ENCODE assay signal across 18 cellular contexts in genomic region chr7:101167645-101168411, GRCh38. TPM values are rescaled to one million over a fixed set of nuclear protein-coding genes. Genes with fewer than 3 reads are reported as not detected.
A peak's percentile ranks its signal among the peaks of the same experiment; 100 is the strongest.
DNase-seq lines count a peak whose midpoint lies in the region; ATAC-seq, FAIRE-seq and TF ChIP-seq lines count a peak whose summit lies in the region.
"Had no signal": no experiment of that assay in that cellular context is flagged by ENCODE, and none has a peak within 500 bp of the region (broad histone marks: within the 10 kb centered on the region; RNA-seq: fewer than 3 reads in every experiment).

No MANE protein-coding gene starts in this region.

- 2 to 5% (median 3%) methylated on average over 12 of the region's 12 CpGs for WGBS in ovary, 3 donors

- no peak overlapping the region for H3K9ac ChIP-seq in keratinocyte (ENCODE audit: control insufficient read depth, extremely low read depth, insufficient read depth, low read length)

- H3K9me3 ChIP-seq in T-helper 17 cell (ENCODE audit: control insufficient read depth, low read length, poor library complexity, severe bottlenecking) (no peaks in the 10 kb centered on the region), keratinocyte (ENCODE audit: control insufficient read depth, low read depth, low read length) (no peaks in the 10 kb centered on the region), ovary (no peaks in the 10 kb centered on the region)
- H3K9me3 ChIP-seq: gastroesophageal sphincter, mucosa of descending colon, tibial nerve had no signal

- peaks cover 59% of the 10 kb centered on the region for H3K4me1 Mint-ChIP-seq in GM23338
- H3K4me1 Mint-ChIP-seq in T-helper 17 cell, result peaks cover 56% of the 10 kb centered on the region

- H3F3A ChIP-seq in GM23338 (replicated peaks; ENCODE audit: low read depth), result peaks cover 18% of the 10 kb centered on the region

- H3K27me3 ChIP-seq in GM23338 (ENCODE audit: insufficient read depth) (peaks cover 90% of the 10 kb centered on the region), keratinocyte (ENCODE audit: control insufficient read depth, extremely low read depth, insufficient read depth, low read length) (peaks cover 80% of the 10 kb centered on the region), ovary (peaks cover 7% of the 10 kb centered on the region)

- H3K36me3 Mint-ChIP-seq in GM23338 (ENCODE audit: low read depth) (no peaks in the 10 kb centered on the region; the same call in 2 of the 3 replicates), T-helper 17 cell (ENCODE audit: low read depth) (peaks cover 15% of the 10 kb centered on the region)

- no peaks in the 10 kb centered on the region for H3K9me1 ChIP-seq in keratinocyte (ENCODE audit: control insufficient read depth, extremely low read depth, insufficient read depth, low read length)

- H3K79me2 ChIP-seq in GM23338 (replicated peaks; ENCODE audit: insufficient read depth), result no peaks in the 10 kb centered on the region
- H3K79me2 ChIP-seq in keratinocyte (ENCODE audit: control insufficient read depth, insufficient read depth, low read length), result no peaks in the 10 kb centered on the region

- peak overlapping the region; percentile 76 for H3K4me3 ChIP-seq in GM23338
- H3K4me3 ChIP-seq in keratinocyte (ENCODE audit: control insufficient read depth in 2 of 3, extremely low read depth in 1 of 3, insufficient read depth in 2 of 3, low read depth in 1 of 3, low read length in 3 of 3), result no peak overlapping the region
- H3K4me3 ChIP-seq in ovary, result no peak overlapping the region
- H3K4me3 ChIP-seq: gastroesophageal sphincter, mucosa of descending colon, skin epidermis, tibial nerve had no signal

- H4K20me1 ChIP-seq in GM23338 (replicated peaks; ENCODE audit: insufficient read depth) (peaks cover 10% of the 10 kb centered on the region; the same call in 1 of the 2 replicates), keratinocyte (ENCODE audit: control insufficient read depth, extremely low read depth, insufficient read depth, low read length) (peaks cover 3% of the 10 kb centered on the region)

- H3K36me3 ChIP-seq in GM23338 (ENCODE audit: insufficient read depth) (no peaks in the 10 kb centered on the region), keratinocyte (ENCODE audit: control insufficient read depth in 2 of 2, extremely low read depth in 1 of 2, insufficient read depth in 2 of 2, low read length in 2 of 2) (no peaks in the 10 kb centered on the region), ovary (no peaks in the 10 kb centered on the region)
- H3K36me3 ChIP-seq: gastroesophageal sphincter, tibial nerve had no signal

- no peak overlapping the region for H3K27ac Mint-ChIP-seq in GM23338
- H3K27ac Mint-ChIP-seq in T-helper 17 cell, result peak overlapping the region; percentile 37
- H3K27ac Mint-ChIP-seq: activated CD8-positive, alpha-beta T cell treated with anti-CD3 and anti-CD28 coated beads for 36 hours; stimulated activated memory B cell treated with anti-CD40 and anti-IgM and Interleukin-4, amounts not matched to agents 10 μg/mL and 1 μg/mL and 100 μg/mL, for 72 hours had no signal

- TF ChIP-seq CTCF in 22Rv1 (IDR thresholded peaks at IDR 0.05) (no peak), GM23338 (conservative IDR thresholded peaks at IDR 0.05; ENCODE audit: low read depth in 2 of 2) (no peak), keratinocyte (optimal IDR thresholded peaks at IDR 0.05 in 1 of 3, IDR thresholded peaks at IDR 0.05 in 1 of 3, conservative IDR thresholded peaks at IDR 0.05 in 1 of 3; ENCODE audit: extremely low read depth in 1 of 3, insufficient read depth in 2 of 3, low read length in 3 of 3) (no peak), ovary (IDR thresholded peaks at IDR 0.05) (no peak)

- DNase-seq in GM23338 (ENCODE audit: low spot score) (no peak), T-helper 17 cell (no peak), keratinocyte (ENCODE audit: low read depth, low spot score) (no peak), ovary (no peak), anterior cingulate cortex (lab: John Stamatoyannopoulos, UW) (no peak), DMS79 treated with DMSO at 0.1 percent for 48 hours (lab: John Stamatoyannopoulos, UW) (no peak)
- DNase-seq: amniotic stem cell, kidney, mucosa of descending colon, NCI-H526 had no signal

- no peak for TF ChIP-seq EP300 in ovary (IDR thresholded peaks at IDR 0.05)

- no peak for FAIRE-seq in keratinocyte (lab: Jason Lieb, UNC)
- FAIRE-seq: kidney had no signal

- H3K27ac ChIP-seq in 22Rv1 (peak overlapping the region; percentile 100), GM23338 (ENCODE audit: low read depth) (no peak overlapping the region), keratinocyte (ENCODE audit: control insufficient read depth, insufficient read depth, low read length) (no peak overlapping the region), ovary (no peak overlapping the region)
- H3K27ac ChIP-seq: gastroesophageal sphincter, skin epidermis, tibial nerve had no signal

- H3K4me2 ChIP-seq in GM23338, result peak overlapping the region; percentile 98
- H3K4me2 ChIP-seq in keratinocyte (ENCODE audit: control insufficient read depth, extremely low read depth, insufficient read depth, low read depth, low read length), result peak overlapping the region; percentile 66

- TF ChIP-seq POLR2A in ovary (IDR thresholded peaks at IDR 0.05), result no peak

- peaks cover 65% of the 10 kb centered on the region for H3K4me1 ChIP-seq in GM23338 (ENCODE audit: insufficient read depth)
- peaks cover 30% of the 10 kb centered on the region for H3K4me1 ChIP-seq in keratinocyte (ENCODE audit: control insufficient read depth, extremely low read depth, insufficient read depth, low read length)
- peaks cover 15% of the 10 kb centered on the region for H3K4me1 ChIP-seq in ovary (ENCODE audit: insufficient read depth)

- no peaks in the 10 kb centered on the region for H3K9me2 ChIP-seq in GM23338 (ENCODE audit: insufficient read depth)

- dilution Hi-C loops in keratinocyte (cut with MboI; ENCODE audit: extremely low pct_ligation_motif_present, low sequenced_read_pairs), result no loop called here

- H3K9me3 Mint-ChIP-seq in GM23338, result no peaks in the 10 kb centered on the region; the same call in 1 of the 3 replicates
- H3K9me3 Mint-ChIP-seq: activated CD8-positive, alpha-beta T cell treated with anti-CD3 and anti-CD28 coated beads for 36 hours; stimulated activated memory B cell treated with anti-CD40 and anti-IgM and Interleukin-4, amounts not matched to agents 10 μg/mL and 1 μg/mL and 100 μg/mL, for 72 hours had no signal

- H2AFZ ChIP-seq in GM23338, result no peak overlapping the region
- H2AFZ ChIP-seq in keratinocyte (ENCODE audit: control insufficient read depth, low read length), result no peak overlapping the region

- intact Hi-C loops in ovary (cut with DNase I), result loop anchor here in 3 of 4 donors (5.0 to 10.0 kb wide), 3 partner anchors 74 to 273 kb away; partner anchors contain the start of gene ACHE (in 1 of the 3)

- no peak for ATAC-seq in GM23338
- ATAC-seq in T-helper 17 cell, result no peak
- no peak for ATAC-seq in HG03439 (IDR thresholded peaks at IDR 0.05; ENCODE audit: unreplicated experiment)
- ATAC-seq: activated CD8-positive, alpha-beta T cell treated with anti-CD3 and anti-CD28 coated beads for 36 hours; gastroesophageal sphincter; mucosa of descending colon; Panc1; stimulated activated memory B cell treated with anti-CD40 and anti-IgM and Interleukin-4, amounts not matched to agents 10 μg/mL and 1 μg/mL and 100 μg/mL, for 72 hours had no signal

- H3K27me3 Mint-ChIP-seq in GM23338 (ENCODE audit: insufficient read depth, low read depth, poor library complexity) (peaks cover 88% of the 10 kb centered on the region), T-helper 17 cell (peaks cover 74% of the 10 kb centered on the region)

- H3K4me3 Mint-ChIP-seq in GM23338 (peak overlapping the region; percentile 78), T-helper 17 cell (no peak overlapping the region)
- H3K4me3 Mint-ChIP-seq: activated CD8-positive, alpha-beta T cell treated with anti-CD3 and anti-CD28 coated beads for 36 hours; stimulated activated memory B cell treated with anti-CD40 and anti-IgM and Interleukin-4, amounts not matched to agents 10 μg/mL and 1 μg/mL and 100 μg/mL, for 72 hours had no signal

RNA-seq across cellular contexts. Expression of gene VGF, which starts 2.5 kb away (rescaled TPM):
- total RNA-seq in GM23338 (2014; rRNA removed; shearing (Covaris generic)), result 3.3 and 4.4 TPM in 2 replicates
- 2.6 and 3.0 TPM in 2 replicates for polyA plus RNA-seq in GM23338 (2016; fragmentation: Nextera tagmentation; extraction: Ambion mirVana)
- not detected for total RNA-seq in T-helper 17 cell
- polyA plus RNA-seq in keratinocyte, result 0.04 to 0.06 TPM in 2 of 3 replicates, not detected in the other
- 0.16 TPM for polyA plus RNA-seq in keratinocyte (2011; ENCODE audit: low read depth)
- polyA plus RNA-seq in keratinocyte (2011; cell fraction: cytosol; rRNA removed), result 0.12 TPM in 1 of 2 replicates, not detected in the other
- polyA plus RNA-seq in keratinocyte (2011; cell fraction: nucleus; rRNA removed), result 0.13 TPM in 1 of 2 replicates, not detected in the other
- polyA plus RNA-seq in keratinocyte (2012; ENCODE audit: low replicate concordance), result 0.15 and 0.55 TPM in 2 replicates
- not detected in 3 replicates for polyA minus RNA-seq in keratinocyte
- not detected for polyA minus RNA-seq in keratinocyte (2011; cell fraction: cytosol; rRNA and poly(A)+ RNA removed)
- polyA minus RNA-seq in keratinocyte (2011; cell fraction: nucleus; rRNA and poly(A)+ RNA removed), result not detected in 2 replicates
- total RNA-seq in ovary, result under 1 TPM in 1 of 7 donors, not detected in 6; 0.20 TPM
- polyA plus RNA-seq in ovary, result under 1 TPM in 1 of 2 donors, not detected in 1; 0.04 TPM
- total RNA-seq: activated CD8-positive, alpha-beta T cell treated with anti-CD3 and anti-CD28 coated beads for 36 hours had no signal

RNA-seq across cellular contexts. Expression of gene NAT16, which starts 12.3 kb away (rescaled TPM):
- total RNA-seq in GM23338 (2014; rRNA removed; shearing (Covaris generic)), result 0.21 TPM in 1 of 2 replicates, not detected in the other
- 0.31 and 0.57 TPM in 2 replicates for polyA plus RNA-seq in GM23338 (2016; fragmentation: Nextera tagmentation; extraction: Ambion mirVana)
- not detected for total RNA-seq in T-helper 17 cell
- not detected in 3 replicates for polyA plus RNA-seq in keratinocyte
- polyA plus RNA-seq in keratinocyte (2011; ENCODE audit: low read depth), result not detected
- not detected in 2 replicates for polyA plus RNA-seq in keratinocyte (2011; cell fraction: cytosol; rRNA removed)
- polyA plus RNA-seq in keratinocyte (2011; cell fraction: nucleus; rRNA removed), result not detected in 2 replicates
- not detected in 2 replicates for polyA plus RNA-seq in keratinocyte (2012; ENCODE audit: low replicate concordance)
- polyA minus RNA-seq in keratinocyte, result not detected in 3 replicates
- not detected for polyA minus RNA-seq in keratinocyte (2011; cell fraction: cytosol; rRNA and poly(A)+ RNA removed)
- not detected in 2 replicates for polyA minus RNA-seq in keratinocyte (2011; cell fraction: nucleus; rRNA and poly(A)+ RNA removed)
- total RNA-seq in ovary, result not detected
- not detected for polyA plus RNA-seq in ovary
- total RNA-seq: activated CD8-positive, alpha-beta T cell treated with anti-CD3 and anti-CD28 coated beads for 36 hours; gastroesophageal sphincter; kidney; mucosa of descending colon; tibial nerve had no signal

RNA-seq across cellular contexts. Expression of gene AP1S1, which starts 13.6 kb away (rescaled TPM):
- 60.6 and 62.9 TPM in 2 replicates for total RNA-seq in GM23338 (2014; rRNA removed; shearing (Covaris generic))
- polyA plus RNA-seq in GM23338 (2016; fragmentation: Nextera tagmentation; extraction: Ambion mirVana), result 11.5 and 12.2 TPM in 2 replicates
- 10 to 100 TPM in 1 of 2 donors, 1 to 10 TPM in 1; 9.7 to 11.7 TPM for total RNA-seq in T-helper 17 cell
- 279 to 310 TPM (median 289 TPM) in 3 replicates for polyA plus RNA-seq in keratinocyte
- 177 TPM for polyA plus RNA-seq in keratinocyte (2011; ENCODE audit: low read depth)
- polyA plus RNA-seq in keratinocyte (2011; cell fraction: cytosol; rRNA removed), result 272 and 352 TPM in 2 replicates
- 191 and 237 TPM in 2 replicates for polyA plus RNA-seq in keratinocyte (2011; cell fraction: nucleus; rRNA removed)
- polyA plus RNA-seq in keratinocyte (2012; ENCODE audit: low replicate concordance), result 194 and 251 TPM in 2 replicates
- polyA minus RNA-seq in keratinocyte, result 89.4 to 186 TPM (median 148 TPM) in 3 replicates
- polyA minus RNA-seq in keratinocyte (2011; cell fraction: cytosol; rRNA and poly(A)+ RNA removed), result 164 TPM
- 32.7 and 46.5 TPM in 2 replicates for polyA minus RNA-seq in keratinocyte (2011; cell fraction: nucleus; rRNA and poly(A)+ RNA removed)
- 10 to 100 TPM; 17.4 to 32.0 (median 25.5) TPM for total RNA-seq in ovary
- 10 to 100 TPM; 35.2 to 54.9 TPM for polyA plus RNA-seq in ovary

RNA-seq across cellular contexts. Expression of gene MOGAT3, which starts 33.0 kb away (rescaled TPM):
- total RNA-seq in GM23338 (2014; rRNA removed; shearing (Covaris generic)), result 0.85 TPM in 1 of 2 replicates, not detected in the other
- polyA plus RNA-seq in GM23338 (2016; fragmentation: Nextera tagmentation; extraction: Ambion mirVana), result 0.21 and 0.44 TPM in 2 replicates
- total RNA-seq in T-helper 17 cell, result not detected
- polyA plus RNA-seq in keratinocyte, result not detected in 3 replicates
- not detected for polyA plus RNA-seq in keratinocyte (2011; ENCODE audit: low read depth)
- polyA plus RNA-seq in keratinocyte (2011; cell fraction: cytosol; rRNA removed), result not detected in 2 replicates
- not detected in 2 replicates for polyA plus RNA-seq in keratinocyte (2011; cell fraction: nucleus; rRNA removed)
- not detected in 2 replicates for polyA plus RNA-seq in keratinocyte (2012; ENCODE audit: low replicate concordance)
- not detected in 3 replicates for polyA minus RNA-seq in keratinocyte
- polyA minus RNA-seq in keratinocyte (2011; cell fraction: cytosol; rRNA and poly(A)+ RNA removed), result not detected
- polyA minus RNA-seq in keratinocyte (2011; cell fraction: nucleus; rRNA and poly(A)+ RNA removed), result not detected in 2 replicates
- under 1 TPM in 1 of 7 donors, not detected in 6; 0.24 TPM for total RNA-seq in ovary
- not detected for polyA plus RNA-seq in ovary
- total RNA-seq: activated CD8-positive, alpha-beta T cell treated with anti-CD3 and anti-CD28 coated beads for 36 hours; gastroesophageal sphincter; tibial nerve had no signal

RNA-seq across cellular contexts. Expression of gene SERPINE1, which starts 40.9 kb away (rescaled TPM):
- 0.97 and 2.0 TPM in 2 replicates for total RNA-seq in GM23338 (2014; rRNA removed; shearing (Covaris generic))
- 0.63 and 1.2 TPM in 2 replicates for polyA plus RNA-seq in GM23338 (2016; fragmentation: Nextera tagmentation; extraction: Ambion mirVana)
- 1 to 10 TPM in 1 of 2 donors, under 1 TPM in 1; 0.32 to 2.5 TPM for total RNA-seq in T-helper 17 cell
- polyA plus RNA-seq in keratinocyte, result 522 to 820 TPM (median 808 TPM) in 3 replicates
- polyA plus RNA-seq in keratinocyte (2011; ENCODE audit: low read depth), result 34.7 TPM
- polyA plus RNA-seq in keratinocyte (2011; cell fraction: cytosol; rRNA removed), result 285 and 359 TPM in 2 replicates
- 835 and 1,052 TPM in 2 replicates for polyA plus RNA-seq in keratinocyte (2011; cell fraction: nucleus; rRNA removed)
- 93.7 and 469 TPM in 2 replicates for polyA plus RNA-seq in keratinocyte (2012; ENCODE audit: low replicate concordance)
- polyA minus RNA-seq in keratinocyte, result 678 to 1,056 TPM (median 837 TPM) in 3 replicates
- polyA minus RNA-seq in keratinocyte (2011; cell fraction: cytosol; rRNA and poly(A)+ RNA removed), result 628 TPM
- polyA minus RNA-seq in keratinocyte (2011; cell fraction: nucleus; rRNA and poly(A)+ RNA removed), result 723 and 866 TPM in 2 replicates
- total RNA-seq in ovary, result 10 to 100 TPM in 6 of 7 donors, 1 to 10 TPM in 1; 4.0 to 81.6 (median 20.9) TPM
- polyA plus RNA-seq in ovary, result 10 to 100 TPM; 13.1 to 19.9 TPM
